ENCODE assay signal across 7 cellular contexts in the genomic region with DNA sequence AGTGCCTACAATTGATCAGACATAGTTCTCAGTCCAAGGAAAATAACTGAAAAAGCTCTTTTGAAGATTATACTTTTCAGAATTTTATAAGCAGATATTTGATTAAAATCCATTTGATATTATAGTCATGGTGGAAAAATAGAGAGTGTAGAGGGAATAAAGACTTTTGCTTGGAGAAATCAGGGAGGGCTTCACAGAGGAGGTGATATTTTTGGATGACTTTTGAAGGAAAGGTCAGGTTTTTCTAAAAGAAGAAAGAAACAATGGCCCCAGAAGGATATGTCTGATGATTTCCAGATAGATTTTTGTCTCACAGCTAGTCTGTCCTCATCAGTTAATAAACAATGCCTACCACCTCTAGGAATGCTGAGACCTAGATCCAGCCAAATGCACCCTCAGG.
"Had no signal": no experiment of that assay in that cellular context is flagged by ENCODE, and none has a peak within 500 bp of the region (broad histone marks: within the 10 kb centered on the region; RNA-seq: fewer than 3 reads in every experiment).

No MANE protein-coding gene starts in this region.

- ATAC-seq: GM12878 had no signal

- DNase-seq: GDM1, GF-D8 had no signal

- FAIRE-seq: G401.6, GM12878, GM12891, GM12892, GM19239 had no signal

- H3K4me3 ChIP-seq: GM12878 had no signal
